ENCODE assay signal across 33 cellular contexts in the genomic region with DNA sequence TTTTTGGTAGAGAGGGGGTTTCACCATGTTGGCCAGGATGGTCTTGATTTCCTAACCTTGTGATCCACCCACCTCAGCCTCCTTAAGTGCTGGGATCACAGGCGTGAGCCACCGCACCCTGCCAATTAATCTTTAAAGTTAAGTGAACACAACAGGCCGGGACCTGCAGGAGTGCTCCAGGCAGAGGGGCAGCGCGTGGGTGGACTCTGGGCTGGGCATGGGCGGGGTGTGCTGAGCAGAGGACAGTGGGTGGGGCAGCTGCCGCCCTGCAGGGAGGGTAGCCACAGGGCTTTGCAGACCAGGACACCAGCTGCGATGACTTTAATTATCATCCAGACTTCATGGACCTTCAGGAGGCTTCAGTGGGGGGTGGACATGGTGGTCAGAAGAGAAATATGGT. TPM values are rescaled to one million over a fixed set of nuclear protein-coding genes. Genes with fewer than 3 reads are reported as not detected.
"Had no signal": no experiment of that assay in that cellular context is flagged by ENCODE, and none has a peak within 500 bp of the region (broad histone marks: within the 10 kb centered on the region; RNA-seq: fewer than 3 reads in every experiment).

No MANE protein-coding gene starts in this region.

- ATAC-seq: activated naive CD8-positive, alpha-beta T cell treated with anti-CD3 and anti-CD28 coated beads, Interleukin-2, amount 50 U/mL, for 24 hours; activated T-cell treated with anti-CD3 and anti-CD28 coated beads, Interleukin-2, amount 50 U/mL, for 4 hours; left cardiac atrium; naive thymus-derived CD4-positive, alpha-beta T cell; pancreas; psoas muscle; stimulated activated effector memory CD8-positive, alpha-beta T cell treated with anti-CD3 and anti-CD28 coated beads, Interleukin-12 subunit alpha, Interleukin-12 subunit beta, amount 100 ng/mL, for 72 hours had no signal

- H3K9me3 Mint-ChIP-seq: activated CD4-positive, alpha-beta memory T cell treated with anti-CD3 and anti-CD28 coated beads for 36 hours; activated naive CD4-positive, alpha-beta T cell treated with anti-CD3 and anti-CD28 coated beads, Interleukin-2, amount 50 U/mL, for 24 hours; activated naive CD8-positive, alpha-beta T cell treated with anti-CD3 and anti-CD28 coated beads, Interleukin-2, amount 50 U/mL, for 24 hours; activated T-cell treated with anti-CD3 and anti-CD28 coated beads, Interleukin-2, amount 50 U/mL, for 4 hours; stimulated activated effector memory CD8-positive, alpha-beta T cell treated with anti-CD3 and anti-CD28 coated beads, Interleukin-12 subunit alpha, Interleukin-12 subunit beta, amount 100 ng/mL, for 72 hours; stimulated activated naive CD8-positive, alpha-beta T cell treated with anti-CD3 and anti-CD28 coated beads, Interleukin-15, Interleukin-2, amounts not matched to agents 100 ng/mL and 50 ng/mL, for 24 hours had no signal

- H3K4me3 Mint-ChIP-seq: activated CD4-positive, alpha-beta memory T cell treated with anti-CD3 and anti-CD28 coated beads for 36 hours; activated naive CD4-positive, alpha-beta T cell treated with anti-CD3 and anti-CD28 coated beads, Interleukin-2, amount 50 U/mL, for 24 hours; activated naive CD8-positive, alpha-beta T cell treated with anti-CD3 and anti-CD28 coated beads, Interleukin-2, amount 50 U/mL, for 24 hours; activated T-cell treated with anti-CD3 and anti-CD28 coated beads, Interleukin-2, amount 50 U/mL, for 4 hours; mesothelial cell of epicardium; naive thymus-derived CD4-positive, alpha-beta T cell; stimulated activated effector memory CD8-positive, alpha-beta T cell treated with anti-CD3 and anti-CD28 coated beads, Interleukin-12 subunit alpha, Interleukin-12 subunit beta, amount 100 ng/mL, for 72 hours; stimulated activated naive CD8-positive, alpha-beta T cell treated with anti-CD3 and anti-CD28 coated beads, Interleukin-15, Interleukin-2, amounts not matched to agents 100 ng/mL and 50 ng/mL, for 24 hours; type B pancreatic cell had no signal

- DNase-seq: activated CD4-positive, alpha-beta memory T cell treated with anti-CD3 and anti-CD28 coated beads for 36 hours; activated CD4-positive, alpha-beta T cell treated with anti-CD3 and anti-CD28 coated beads for 4 hours; activated naive CD8-positive, alpha-beta T cell treated with anti-CD3 and anti-CD28 coated beads, Interleukin-2, amount 50 U/mL, for 24 hours; activated T-cell treated with anti-CD3 and anti-CD28 coated beads, Interleukin-2, amount 50 U/mL, for 4 hours; amygdala; colonic mucosa; effector CD8-positive, alpha-beta T cell; head of caudate nucleus; hippocampal formation; left cardiac atrium; naive thymus-derived CD4-positive, alpha-beta T cell; nucleus accumbens; pancreas; psoas muscle; sigmoid colon; small intestine; stimulated activated CD4-positive, alpha-beta T cell treated with anti-CD3 and anti-CD28 coated beads, Interleukin-4, amount 100 ng/mL, for 24 hours; T-helper 9 cell; uterus had no signal

- H3K36me3 Mint-ChIP-seq: activated CD4-positive, alpha-beta memory T cell treated with anti-CD3 and anti-CD28 coated beads for 36 hours; activated naive CD4-positive, alpha-beta T cell treated with anti-CD3 and anti-CD28 coated beads, Interleukin-2, amount 50 U/mL, for 24 hours; mesothelial cell of epicardium; naive thymus-derived CD4-positive, alpha-beta T cell; stimulated activated effector memory CD8-positive, alpha-beta T cell treated with anti-CD3 and anti-CD28 coated beads, Interleukin-12 subunit alpha, Interleukin-12 subunit beta, amount 100 ng/mL, for 72 hours; type B pancreatic cell had no signal

- H3K27me3 ChIP-seq: colonic mucosa, pancreas, sigmoid colon, uterus had no signal

- H3K36me3 ChIP-seq: colonic mucosa, pancreas, sigmoid colon, thoracic aorta, uterus had no signal

- H3K4me1 Mint-ChIP-seq: activated naive CD4-positive, alpha-beta T cell treated with anti-CD3 and anti-CD28 coated beads, Interleukin-2, amount 50 U/mL, for 24 hours; activated naive CD8-positive, alpha-beta T cell treated with anti-CD3 and anti-CD28 coated beads, Interleukin-2, amount 50 U/mL, for 24 hours; mesothelial cell of epicardium; naive thymus-derived CD4-positive, alpha-beta T cell; stimulated activated effector memory CD8-positive, alpha-beta T cell treated with anti-CD3 and anti-CD28 coated beads, Interleukin-12 subunit alpha, Interleukin-12 subunit beta, amount 100 ng/mL, for 72 hours had no signal

- H3K27ac ChIP-seq: colonic mucosa, pancreas, psoas muscle, sigmoid colon, thoracic aorta, uterus, VCaP had no signal

- H3K27ac Mint-ChIP-seq: activated CD4-positive, alpha-beta memory T cell treated with anti-CD3 and anti-CD28 coated beads for 36 hours; activated naive CD4-positive, alpha-beta T cell treated with anti-CD3 and anti-CD28 coated beads, Interleukin-2, amount 50 U/mL, for 24 hours; activated naive CD8-positive, alpha-beta T cell treated with anti-CD3 and anti-CD28 coated beads, Interleukin-2, amount 50 U/mL, for 24 hours; activated T-helper 2 cell treated with anti-CD3 and anti-CD28 coated beads, Interferon-gamma antibody, Interleukin-2, Interleukin-4, amounts not matched to agents 10 μg/mL and 5 μg/mL and 100 μg/mL, durations not matched to agents 14 hours and 24 hours and 36 hours; mesothelial cell of epicardium; naive thymus-derived CD4-positive, alpha-beta T cell; stimulated activated effector memory CD8-positive, alpha-beta T cell treated with anti-CD3 and anti-CD28 coated beads, Interleukin-12 subunit alpha, Interleukin-12 subunit beta, amount 100 ng/mL, for 72 hours; stimulated activated naive CD8-positive, alpha-beta T cell treated with anti-CD3 and anti-CD28 coated beads, Interleukin-15, Interleukin-2, amounts not matched to agents 100 ng/mL and 50 ng/mL, for 24 hours; type B pancreatic cell had no signal

- H3K4me3 ChIP-seq: colonic mucosa, pancreas, psoas muscle, sigmoid colon, thoracic aorta, uterus had no signal

- H3K9me3 ChIP-seq: colonic mucosa, pancreas, psoas muscle, thoracic aorta, uterus had no signal

- H3K4me1 ChIP-seq: colonic mucosa, pancreas, psoas muscle, sigmoid colon, uterus had no signal

RNA-seq across cellular contexts. Expression of a gene that starts 8.8 kb away (rescaled TPM):
- total RNA-seq: activated CD4-positive, alpha-beta memory T cell treated with anti-CD3 and anti-CD28 coated beads for 36 hours; activated T-cell treated with anti-CD3 and anti-CD28 coated beads, Interleukin-2, amount 50 U/mL, for 4 hours; activated T-helper 2 cell treated with anti-CD3 and anti-CD28 coated beads, Interferon-gamma antibody, Interleukin-2, Interleukin-4, amounts not matched to agents 10 μg/mL and 5 μg/mL and 100 μg/mL, durations not matched to agents 14 hours and 24 hours and 36 hours; colonic mucosa; dermis microvascular lymphatic vessel endothelial cell; epithelial cell of proximal tubule; fibroblast of lung; fibroblast of villous mesenchyme; left cardiac atrium; liver; mesothelial cell of epicardium; naive thymus-derived CD4-positive, alpha-beta T cell; psoas muscle; sigmoid colon; subcutaneous adipose tissue; thoracic aorta; uterus had no signal

RNA-seq across cellular contexts. Expression of a gene that starts 35.3 kb away (rescaled TPM):
- total RNA-seq: activated CD4-positive, alpha-beta memory T cell treated with anti-CD3 and anti-CD28 coated beads for 36 hours; activated T-cell treated with anti-CD3 and anti-CD28 coated beads, Interleukin-2, amount 50 U/mL, for 4 hours; activated T-helper 2 cell treated with anti-CD3 and anti-CD28 coated beads, Interferon-gamma antibody, Interleukin-2, Interleukin-4, amounts not matched to agents 10 μg/mL and 5 μg/mL and 100 μg/mL, durations not matched to agents 14 hours and 24 hours and 36 hours; dermis microvascular lymphatic vessel endothelial cell; epithelial cell of proximal tubule; fibroblast of lung; fibroblast of villous mesenchyme; left cardiac atrium; liver; mesothelial cell of epicardium; naive thymus-derived CD4-positive, alpha-beta T cell; psoas muscle; subcutaneous adipose tissue; thoracic aorta had no signal
